ENCODE assay signal across 10 cellular contexts in the genomic region with DNA sequence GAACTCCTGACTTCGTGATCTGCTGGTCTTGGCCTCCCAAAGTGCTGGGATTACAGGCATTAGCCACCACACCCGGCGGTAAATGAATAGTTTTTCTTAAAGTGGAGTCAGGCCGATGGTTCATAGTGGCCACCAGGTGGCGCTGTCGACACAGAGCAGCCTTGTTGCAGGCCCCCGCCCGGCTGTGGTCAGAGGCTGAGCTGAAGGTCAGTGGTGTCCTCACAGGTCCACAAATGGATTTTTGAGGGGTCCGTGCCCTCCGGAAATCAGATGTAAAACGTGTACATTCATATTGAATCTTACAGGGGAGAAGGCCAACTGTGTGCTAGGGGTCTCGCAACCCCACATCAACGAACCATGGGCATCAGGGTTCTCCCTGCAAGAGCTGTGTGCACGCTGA. TPM values are rescaled to one million over a fixed set of nuclear protein-coding genes. Genes with fewer than 3 reads are reported as not detected.
DNase-seq lines count a peak whose midpoint lies in the region; ATAC-seq, FAIRE-seq and TF ChIP-seq lines count a peak whose summit lies in the region.
"Had no signal": no experiment of that assay in that cellular context is flagged by ENCODE, and none has a peak within 500 bp of the region (broad histone marks: within the 10 kb centered on the region; RNA-seq: fewer than 3 reads in every experiment).

No MANE protein-coding gene starts in this region.

- H3K36me3 ChIP-seq in keratinocyte (ENCODE audit: control insufficient read depth in 2 of 2, extremely low read depth in 1 of 2, insufficient read depth in 2 of 2, low read length in 2 of 2): peaks cover 11 to 12% of the 10 kb centered on the region in 2 experiments

- H3K9me1 ChIP-seq in keratinocyte (ENCODE audit: control insufficient read depth, extremely low read depth, insufficient read depth, low read length): no peaks in the 10 kb centered on the region

- no peaks in the 10 kb centered on the region for H3K79me2 ChIP-seq in keratinocyte (ENCODE audit: control insufficient read depth, insufficient read depth, low read length)

- H3K27ac ChIP-seq in AG04450 (ENCODE audit: low read depth, low read length): no peak overlapping the region
- H3K27ac ChIP-seq in VCaP: no peak overlapping the region
- H3K27ac ChIP-seq in keratinocyte (ENCODE audit: control insufficient read depth, insufficient read depth, low read length): no peak overlapping the region

- DNase-seq in AG04450 (ENCODE audit: low read depth, low spot score) (no peak), keratinocyte (ENCODE audit: low read depth, low spot score) (no peak), SIG-M5 (lab: John Stamatoyannopoulos, UW) (no peak), AG20443 (ENCODE audit: low spot score) (no peak), NCI-H1436 (lab: John Stamatoyannopoulos, UW) (no peak)
- DNase-seq: NCI-H510A; stimulated activated CD4-positive, alpha-beta T cell treated with anti-CD3 and anti-CD28 coated beads, Interleukin-1b, Interleukin-23, amount 100 ng/mL, for 48 hours had no signal

- dilution Hi-C loops in keratinocyte (cut with MboI; ENCODE audit: extremely low pct_ligation_motif_present, low sequenced_read_pairs): no loop called here

- H3K4me2 ChIP-seq in keratinocyte (ENCODE audit: control insufficient read depth, extremely low read depth, insufficient read depth, low read depth, low read length): no peak overlapping the region

- H2AFZ ChIP-seq in keratinocyte (ENCODE audit: control insufficient read depth, low read length): no peak overlapping the region

- H3K9me3 ChIP-seq in AG04450 (ENCODE audit: control insufficient read depth, insufficient read depth, low read length): peaks cover 19% of the 10 kb centered on the region
- H3K9me3 ChIP-seq in keratinocyte (ENCODE audit: control insufficient read depth, low read depth, low read length): peaks cover 7% of the 10 kb centered on the region

- peak; percentile 70 for TF ChIP-seq CTCF in AG04450 (IDR thresholded peaks at IDR 0.05; ENCODE audit: low read depth, low read length)
- TF ChIP-seq CTCF in GM12872 (IDR thresholded peaks at IDR 0.05; ENCODE audit: insufficient read depth, low read depth, low read length): peak; percentile 62
- peak; percentile 60 for TF ChIP-seq CTCF in VCaP (conservative IDR thresholded peaks at IDR 0.05)
- peak; percentile 66 to 71 (median 69) for TF ChIP-seq CTCF in keratinocyte (optimal IDR thresholded peaks at IDR 0.05 in 1 of 3, IDR thresholded peaks at IDR 0.05 in 1 of 3, conservative IDR thresholded peaks at IDR 0.05 in 1 of 3; ENCODE audit: extremely low read depth in 1 of 3, insufficient read depth in 2 of 3, low read length in 3 of 3)

- H3K4me3 ChIP-seq in AG04450 (ENCODE audit: low read depth, low read length) (no peak overlapping the region), keratinocyte (ENCODE audit: control insufficient read depth in 2 of 3, extremely low read depth in 1 of 3, insufficient read depth in 2 of 3, low read depth in 1 of 3, low read length in 3 of 3) (no peak overlapping the region)

- no peaks in the 10 kb centered on the region for H3K4me1 ChIP-seq in keratinocyte (ENCODE audit: control insufficient read depth, extremely low read depth, insufficient read depth, low read length)

- CTCF ChIA-PET in AG04450 (lab: Charles Lee): interaction anchor here (0.6 to 1.2 kb wide), 3 partner anchors 11 to 48 kb away, joined by 3 to 6 read pairs (median 5); no protein-coding TSS in a partner anchor

- no peak for FAIRE-seq in keratinocyte (lab: Jason Lieb, UNC)

- H4K20me1 ChIP-seq in keratinocyte (ENCODE audit: control insufficient read depth, extremely low read depth, insufficient read depth, low read length): no peaks in the 10 kb centered on the region

- POLR2A ChIA-PET in AG04450 (lab: Yijun Ruan, JAX): no interaction called here

- no peak for ATAC-seq in GM19035 (IDR thresholded peaks at IDR 0.05; ENCODE audit: unreplicated experiment)

- H3K27me3 ChIP-seq in AG04450 (ENCODE audit: control insufficient read depth, insufficient read depth, low read length) (no peaks in the 10 kb centered on the region), keratinocyte (ENCODE audit: control insufficient read depth, extremely low read depth, insufficient read depth, low read length) (no peaks in the 10 kb centered on the region)

- H3K9ac ChIP-seq in keratinocyte (ENCODE audit: control insufficient read depth, extremely low read depth, insufficient read depth, low read length): no peak overlapping the region

RNA-seq across cellular contexts. Expression of gene WDR18, which starts 13.4 kb away (rescaled TPM):
- 24.5 and 36.3 TPM in 2 replicates for polyA plus RNA-seq in AG04450 (2011; rRNA removed)
- 31.8 and 39.9 TPM in 2 replicates for polyA minus RNA-seq in AG04450 (2011; rRNA and poly(A)+ RNA removed)
- polyA plus RNA-seq in keratinocyte: 26.3 to 48.7 TPM (median 38.3 TPM) in 3 replicates
- polyA plus RNA-seq in keratinocyte (2011; ENCODE audit: low read depth): 12.4 TPM
- polyA plus RNA-seq in keratinocyte (2011; cell fraction: cytosol; rRNA removed): 22.3 and 60.9 TPM in 2 replicates
- polyA plus RNA-seq in keratinocyte (2011; cell fraction: nucleus; rRNA removed): 33.2 and 50.6 TPM in 2 replicates
- polyA plus RNA-seq in keratinocyte (2012; ENCODE audit: low replicate concordance): 39.8 and 64.6 TPM in 2 replicates
- 33.9 to 81.4 TPM (median 40.9 TPM) in 3 replicates for polyA minus RNA-seq in keratinocyte
- polyA minus RNA-seq in keratinocyte (2011; cell fraction: cytosol; rRNA and poly(A)+ RNA removed): 112 TPM
- polyA minus RNA-seq in keratinocyte (2011; cell fraction: nucleus; rRNA and poly(A)+ RNA removed): 33.0 and 40.4 TPM in 2 replicates

RNA-seq across cellular contexts. Expression of gene GRIN3B, which starts 29.5 kb away (rescaled TPM):
- polyA plus RNA-seq in AG04450 (2011; rRNA removed): 0.24 and 0.38 TPM in 2 replicates
- polyA minus RNA-seq in AG04450 (2011; rRNA and poly(A)+ RNA removed): 0.14 and 0.17 TPM in 2 replicates
- polyA plus RNA-seq in keratinocyte: 0.20 to 1.9 TPM (median 0.84 TPM) in 3 replicates
- 0.12 TPM for polyA plus RNA-seq in keratinocyte (2011; ENCODE audit: low read depth)
- 0.11 and 0.79 TPM in 2 replicates for polyA plus RNA-seq in keratinocyte (2011; cell fraction: cytosol; rRNA removed)
- polyA plus RNA-seq in keratinocyte (2011; cell fraction: nucleus; rRNA removed): 2.7 and 8.4 TPM in 2 replicates
- 0.76 and 0.95 TPM in 2 replicates for polyA plus RNA-seq in keratinocyte (2012; ENCODE audit: low replicate concordance)
- 0.22 to 1.5 TPM (median 0.56 TPM) in 3 replicates for polyA minus RNA-seq in keratinocyte
- polyA minus RNA-seq in keratinocyte (2011; cell fraction: cytosol; rRNA and poly(A)+ RNA removed): 2.5 TPM
- 3.4 TPM in 2 replicates for polyA minus RNA-seq in keratinocyte (2011; cell fraction: nucleus; rRNA and poly(A)+ RNA removed)

RNA-seq across cellular contexts. Expression of gene ARID3A, which starts 44.9 kb away (rescaled TPM):
- polyA plus RNA-seq in AG04450 (2011; rRNA removed) (7.6 and 12.2 TPM in 2 replicates), keratinocyte (2.6 to 3.4 TPM (median 3.1 TPM) in 3 replicates)
- polyA minus RNA-seq in AG04450 (2011; rRNA and poly(A)+ RNA removed): 29.7 and 32.4 TPM in 2 replicates
- 2.9 TPM for polyA plus RNA-seq in keratinocyte (2011; ENCODE audit: low read depth)
- polyA plus RNA-seq in keratinocyte (2011; cell fraction: cytosol; rRNA removed): 2.4 and 3.7 TPM in 2 replicates
- 6.7 and 7.0 TPM in 2 replicates for polyA plus RNA-seq in keratinocyte (2011; cell fraction: nucleus; rRNA removed)
- 2.8 and 5.1 TPM in 2 replicates for polyA plus RNA-seq in keratinocyte (2012; ENCODE audit: low replicate concordance)
- 4.9 to 31.0 TPM (median 10.5 TPM) in 3 replicates for polyA minus RNA-seq in keratinocyte
- 14.2 TPM for polyA minus RNA-seq in keratinocyte (2011; cell fraction: cytosol; rRNA and poly(A)+ RNA removed)
- 6.9 and 15.6 TPM in 2 replicates for polyA minus RNA-seq in keratinocyte (2011; cell fraction: nucleus; rRNA and poly(A)+ RNA removed)

RNA-seq across cellular contexts. Expression of gene TMEM259, which starts 50.2 kb away (rescaled TPM):
- 55.8 and 74.0 TPM in 2 replicates for polyA plus RNA-seq in AG04450 (2011; rRNA removed)
- polyA minus RNA-seq in AG04450 (2011; rRNA and poly(A)+ RNA removed): 39.4 and 62.0 TPM in 2 replicates
- polyA plus RNA-seq in keratinocyte: 61.5 to 136 TPM (median 88.0 TPM) in 3 replicates
- 20.3 TPM for polyA plus RNA-seq in keratinocyte (2011; ENCODE audit: low read depth)
- 27.0 and 52.9 TPM in 2 replicates for polyA plus RNA-seq in keratinocyte (2011; cell fraction: cytosol; rRNA removed)
- 272 and 345 TPM in 2 replicates for polyA plus RNA-seq in keratinocyte (2011; cell fraction: nucleus; rRNA removed)
- polyA plus RNA-seq in keratinocyte (2012; ENCODE audit: low replicate concordance): 73.6 and 95.3 TPM in 2 replicates
- 51.8 to 216 TPM (median 62.8 TPM) in 3 replicates for polyA minus RNA-seq in keratinocyte
- 53.9 TPM for polyA minus RNA-seq in keratinocyte (2011; cell fraction: cytosol; rRNA and poly(A)+ RNA removed)
- polyA minus RNA-seq in keratinocyte (2011; cell fraction: nucleus; rRNA and poly(A)+ RNA removed): 66.9 and 74.8 TPM in 2 replicates

RNA-seq across cellular contexts. Expression of gene RNU6-2, which starts 50.6 kb away (rescaled TPM):
- polyA plus RNA-seq in AG04450 (2011; rRNA removed) (not detected in 2 replicates), keratinocyte (not detected in 3 replicates)
- polyA minus RNA-seq in AG04450 (2011; rRNA and poly(A)+ RNA removed): under 0.01 TPM in 1 of 2 replicates, not detected in the other
- polyA plus RNA-seq in keratinocyte (2011; ENCODE audit: low read depth): not detected
- not detected in 2 replicates for polyA plus RNA-seq in keratinocyte (2011; cell fraction: cytosol; rRNA removed)
- not detected in 2 replicates for polyA plus RNA-seq in keratinocyte (2011; cell fraction: nucleus; rRNA removed)
- polyA plus RNA-seq in keratinocyte (2012; ENCODE audit: low replicate concordance): not detected in 2 replicates
- not detected in 3 replicates for polyA minus RNA-seq in keratinocyte
- polyA minus RNA-seq in keratinocyte (2011; cell fraction: cytosol; rRNA and poly(A)+ RNA removed): not detected
- polyA minus RNA-seq in keratinocyte (2011; cell fraction: nucleus; rRNA and poly(A)+ RNA removed): not detected in 2 replicates
